Comparison of ENCODE assay signal across 32 cellular contexts in genomic region chr7:91515961-91516360, GRCh38.
"Had no signal": no experiment of that assay in that cellular context is flagged by ENCODE, and none has a peak within 500 bp of the region (broad histone marks: within the 10 kb centered on the region; RNA-seq: fewer than 3 reads in every experiment).

No MANE protein-coding gene starts in this region.

- H3K27me3 ChIP-seq: adrenal gland, body of pancreas, brain microvascular endothelial cell, breast epithelium, cardiac muscle cell had no signal

- H3K4me3 ChIP-seq: adrenal gland, body of pancreas, breast epithelium, cardiac muscle cell had no signal

- FAIRE-seq: astrocyte, TTC549 had no signal

- H3K36me3 ChIP-seq: adrenal gland, brain microvascular endothelial cell, breast epithelium, cardiac muscle cell had no signal

- DNase-seq: activated B cell treated with CpG ODN at 0.5 μM for 24 hours; activated CD4-positive, alpha-beta memory T cell treated with anti-CD3 and anti-CD28 coated beads for 36 hours; activated CD4-positive, alpha-beta T cell treated with anti-CD3 and anti-CD28 coated beads for 4 hours; activated CD4-positive, alpha-beta T cell treated with anti-CD3 and anti-CD28 coated beads, Interleukin-2, amount 10 ng/mL, durations not matched to agents 24 days and 14 days; activated CD4-positive, alpha-beta T cell treated with anti-CD3 and anti-CD28 coated beads, Interleukin-2, amount 50 U/mL, for 1 hour; activated CD4-positive, alpha-beta T cell treated with anti-CD3 and anti-CD28 coated beads, Interleukin-2, amount 50 U/mL, for 4 hours; activated CD4-positive, CD25-positive, alpha-beta regulatory T cell treated with anti-CD3 and anti-CD28 coated beads, Interleukin-2, amount 50 U/mL, for 72 hours; activated CD8-positive, alpha-beta memory T cell treated with anti-CD3 and anti-CD28 coated beads, Interleukin-2, amount 50 U/mL, for 4 hours; activated CD8-positive, alpha-beta T cell treated with anti-CD3 and anti-CD28 coated beads for 36 hours; activated effector memory CD4-positive, alpha-beta T cell treated with anti-CD3 and anti-CD28 coated beads, Interleukin-2, amount 50 U/mL, for 16 hours; activated gamma-delta T cell treated with Interleukin-2 at 50 U/mL for 16 hours; activated naive CD4-positive, alpha-beta T cell; activated naive CD4-positive, alpha-beta T cell treated with anti-CD3 and anti-CD28 coated beads for 36 hours; activated naive CD4-positive, alpha-beta T cell treated with anti-CD3 and anti-CD28 coated beads, Interleukin-2, amount 50 U/mL, for 16 hours; activated naive CD8-positive, alpha-beta T cell treated with anti-CD3 and anti-CD28 coated beads for 36 hours; activated T-cell treated with anti-CD3 and anti-CD28 coated beads for 4 hours; activated T-cell treated with anti-CD3 and anti-CD28 coated beads, Interleukin-2, amount 50 U/mL, for 1 hour; activated T-cell treated with anti-CD3 and anti-CD28 coated beads, Interleukin-2, amount 50 U/mL, for 4 hours; activated T-cell treated with anti-CD3 and anti-CD28 coated beads, Interleukin-2, amount 50 U/mL, for 72 hours; adrenal gland; amniotic stem cell; aorta; body of pancreas; brain microvascular endothelial cell; caudate nucleus; cerebellar nuclear complex; T-helper 2 cell; T-helper 9 cell had no signal
